1 cellular context compared by ENCODE assay signal in the genomic region with DNA sequence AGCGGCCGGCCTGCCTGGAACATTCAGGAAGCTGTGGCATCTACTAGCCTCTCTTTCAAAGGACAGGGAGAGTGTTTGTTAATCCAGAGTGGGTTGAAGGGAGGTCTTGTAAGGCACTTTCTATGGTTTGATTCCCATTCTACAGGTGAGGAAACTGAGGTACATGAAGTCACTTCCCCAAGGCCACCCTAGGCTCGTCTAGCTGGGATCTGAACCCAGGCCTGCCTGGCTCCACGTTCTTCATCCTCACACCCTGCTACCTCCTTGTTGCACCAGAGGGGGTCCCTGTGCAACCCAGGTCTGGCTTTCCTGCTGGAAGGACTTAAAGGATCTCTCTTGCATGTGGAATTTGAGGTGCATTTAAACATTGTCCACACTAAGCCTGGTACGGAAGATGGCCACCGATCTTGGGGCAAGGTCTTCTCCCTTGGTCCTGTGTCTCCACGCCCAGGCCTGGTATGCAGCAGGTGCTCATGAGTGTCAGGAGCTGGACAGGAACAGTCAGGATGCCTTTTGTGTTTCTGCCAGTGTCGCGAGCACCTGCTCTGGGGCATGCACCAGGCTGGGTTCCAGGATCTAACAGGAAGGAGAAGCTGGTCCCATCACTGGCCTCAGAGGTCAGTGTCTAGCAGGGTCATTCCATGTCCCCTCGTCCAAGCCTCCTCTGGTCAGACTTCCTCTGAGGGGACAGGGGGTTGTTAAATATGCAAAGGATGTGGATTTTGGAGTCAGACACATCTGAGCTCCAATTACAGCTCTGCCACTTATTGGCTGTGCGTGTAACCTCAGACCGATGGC.
TF ChIP-seq lines count a peak whose summit lies in the region.

No MANE protein-coding gene starts in this region.

TF ChIP-seq in IMR-90, 13 proteins besides CTCF, POLR2A, EP300 and RAD21:
- TF ChIP-seq MAFK (IDR thresholded peaks at IDR 0.05; ENCODE audit: low read depth, low read length): no peak
- TF ChIP-seq MXI1 (IDR thresholded peaks at IDR 0.05; ENCODE audit: borderline replicate concordance, low read depth, low read length): no peak
- no peak for TF ChIP-seq RCOR1 (IDR thresholded peaks at IDR 0.05; ENCODE audit: insufficient replicate concordance, low read length)
- TF ChIP-seq, protein P1, sequence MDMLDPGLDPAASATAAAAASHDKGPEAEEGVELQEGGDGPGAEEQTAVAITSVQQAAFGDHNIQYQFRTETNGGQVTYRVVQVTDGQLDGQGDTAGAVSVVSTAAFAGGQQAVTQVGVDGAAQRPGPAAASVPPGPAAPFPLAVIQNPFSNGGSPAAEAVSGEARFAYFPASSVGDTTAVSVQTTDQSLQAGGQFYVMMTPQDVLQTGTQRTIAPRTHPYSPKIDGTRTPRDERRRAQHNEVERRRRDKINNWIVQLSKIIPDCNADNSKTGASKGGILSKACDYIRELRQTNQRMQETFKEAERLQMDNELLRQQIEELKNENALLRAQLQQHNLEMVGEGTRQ (IDR thresholded peaks at IDR 0.05; ENCODE audit: low read depth, low read length): no peak
- no peak for TF ChIP-seq BHLHE40 (IDR thresholded peaks at IDR 0.05; ENCODE audit: low read depth, low read length)
- TF ChIP-seq, protein P2, sequence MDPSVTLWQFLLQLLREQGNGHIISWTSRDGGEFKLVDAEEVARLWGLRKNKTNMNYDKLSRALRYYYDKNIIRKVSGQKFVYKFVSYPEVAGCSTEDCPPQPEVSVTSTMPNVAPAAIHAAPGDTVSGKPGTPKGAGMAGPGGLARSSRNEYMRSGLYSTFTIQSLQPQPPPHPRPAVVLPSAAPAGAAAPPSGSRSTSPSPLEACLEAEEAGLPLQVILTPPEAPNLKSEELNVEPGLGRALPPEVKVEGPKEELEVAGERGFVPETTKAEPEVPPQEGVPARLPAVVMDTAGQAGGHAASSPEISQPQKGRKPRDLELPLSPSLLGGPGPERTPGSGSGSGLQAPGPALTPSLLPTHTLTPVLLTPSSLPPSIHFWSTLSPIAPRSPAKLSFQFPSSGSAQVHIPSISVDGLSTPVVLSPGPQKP (IDR thresholded peaks at IDR 0.05; ENCODE audit: borderline replicate concordance, low read depth, low read length): no peak
- no peak for TF ChIP-seq FOS (IDR thresholded peaks at IDR 0.05; ENCODE audit: low read depth, low read length)
- no peak for TF ChIP-seq SMC3 (IDR thresholded peaks at IDR 0.05; ENCODE audit: low read depth, low read length)
- no peak for TF ChIP-seq NFE2L2 (IDR thresholded peaks at IDR 0.05; ENCODE audit: low read depth, low read length)
- no peak for TF ChIP-seq CHD1 (IDR thresholded peaks at IDR 0.05; ENCODE audit: low read depth, low read length)
- TF ChIP-seq CEBPB (IDR thresholded peaks at IDR 0.05; ENCODE audit: low read depth, low read length): no peak
- TF ChIP-seq MAZ (IDR thresholded peaks at IDR 0.05; ENCODE audit: borderline replicate concordance, low read depth, low read length): no peak
- TF ChIP-seq RFX5 (IDR thresholded peaks at IDR 0.05; ENCODE audit: low read depth, low read length): no peak
TF ChIP-seq in IMR-90: peak in this region for 0.
